8 cellular contexts compared by ENCODE assay signal in genomic region chr17:37488607-37489196, GRCh38. TPM values are rescaled to one million over a fixed set of nuclear protein-coding genes. Genes with fewer than 3 reads are reported as not detected.
DNase-seq lines count a peak whose midpoint lies in the region; ATAC-seq and TF ChIP-seq lines count a peak whose summit lies in the region.

No MANE protein-coding gene starts in this region.

- no peaks in the 10 kb centered on the region for H3K36me3 Mint-ChIP-seq in activated CD8-positive, alpha-beta T cell treated with anti-CD3 and anti-CD28 coated beads for 36 hours (ENCODE audit: low read depth)
- peaks cover 8% of the 10 kb centered on the region for H3K36me3 Mint-ChIP-seq in effector memory CD8-positive, alpha-beta T cell (ENCODE audit: insufficient read depth)

- CTCF ChIA-PET in activated CD8-positive, alpha-beta T cell treated with anti-CD3 and anti-CD28 coated beads for 36 hours (lab: Charles Lee) = interaction anchor here (0.7 to 1.0 kb wide), 3 partner anchors 11 to 97 kb away, joined by 3 read pairs; no protein-coding TSS in a partner anchor

- H3K27ac ChIP-seq in mesenchymal stem cell (ENCODE audit: low read length, poor library complexity, severe bottlenecking) = peak overlapping the region; percentile 88

- DNase-seq in Ammon's horn (ENCODE audit: low spot score) = peak; percentile 54
- peak; percentile 12 for DNase-seq in NCI-H2196 treated with DMSO at 0.1 percent for 48 hours (lab: John Stamatoyannopoulos, UW; ENCODE audit: unreplicated experiment)
- DNase-seq in activated CD8-positive, alpha-beta T cell treated with anti-CD3 and anti-CD28 coated beads for 36 hours = peak; percentile 74
- peak in 2 of 3 experiments; percentile 30 for DNase-seq in effector memory CD8-positive, alpha-beta T cell
- peak; percentile 96 for DNase-seq in mesenchymal stem cell
- DNase-seq in stimulated activated CD8-positive, alpha-beta memory T cell treated with anti-CD3 and anti-CD28 coated beads, Interleukin-12 subunit alpha, Interleukin-12 subunit beta, amount 100 ng/mL, for 4 hours (ENCODE audit: low read depth) = peak; percentile 45

- peak overlapping the region in 1 of 2 experiments; percentile 96 for H3K4ac ChIP-seq in mesenchymal stem cell (ENCODE audit: low read depth in 1 of 2, low read length in 2 of 2)

- H3K9ac ChIP-seq in mesenchymal stem cell (ENCODE audit: low read length) = peak overlapping the region; percentile 96

- TF ChIP-seq CTCF in activated CD8-positive, alpha-beta T cell treated with anti-CD3 and anti-CD28 coated beads for 36 hours (IDR thresholded peaks at IDR 0.05) = no peak

- peaks cover 11% of the 10 kb centered on the region for H3K4me1 ChIP-seq in mesenchymal stem cell (ENCODE audit: control insufficient read depth, insufficient read depth, low read depth, low read length)

- H3K9me3 ChIP-seq in mesenchymal stem cell (ENCODE audit: control insufficient read depth, low read length) = no peaks in the 10 kb centered on the region

- no peak overlapping the region for H4K8ac ChIP-seq in mesenchymal stem cell (ENCODE audit: low read length)

- no peaks in the 10 kb centered on the region for H3K9me3 Mint-ChIP-seq in activated CD8-positive, alpha-beta T cell treated with anti-CD3 and anti-CD28 coated beads for 36 hours
- H3K9me3 Mint-ChIP-seq in effector memory CD8-positive, alpha-beta T cell = no peaks in the 10 kb centered on the region

- no peaks in the 10 kb centered on the region for H3K36me3 ChIP-seq in mesenchymal stem cell (ENCODE audit: control insufficient read depth in 1 of 2, insufficient read depth in 2 of 2, low read depth in 1 of 2, low read length in 2 of 2)

- H3K27me3 Mint-ChIP-seq in activated CD8-positive, alpha-beta T cell treated with anti-CD3 and anti-CD28 coated beads for 36 hours = no peaks in the 10 kb centered on the region
- no peaks in the 10 kb centered on the region for H3K27me3 Mint-ChIP-seq in effector memory CD8-positive, alpha-beta T cell

- H3K79me1 ChIP-seq in mesenchymal stem cell (replicated peaks; ENCODE audit: low read length, poor library complexity, severe bottlenecking) = no peaks in the 10 kb centered on the region

- no peak overlapping the region for H3K14ac ChIP-seq in mesenchymal stem cell (ENCODE audit: low read length in 2 of 2)

- peak overlapping the region; percentile 98 for H2BK120ac ChIP-seq in mesenchymal stem cell (ENCODE audit: low read depth, low read length)

- H2AFZ ChIP-seq in mesenchymal stem cell (ENCODE audit: low read depth, low read length) = no peak overlapping the region

- intact Hi-C loops in activated CD8-positive, alpha-beta T cell treated with anti-CD3 and anti-CD28 coated beads for 36 hours (cut with micrococcal nuclease) = no loop called here

- peak; percentile 12 for ATAC-seq in GM21825 (IDR thresholded peaks at IDR 0.05; ENCODE audit: unreplicated experiment)
- ATAC-seq in activated CD8-positive, alpha-beta T cell treated with anti-CD3 and anti-CD28 coated beads for 36 hours = peak; percentile 57
- ATAC-seq in effector memory CD8-positive, alpha-beta T cell (replicated peaks) = peak; percentile 17
- no peak for ATAC-seq in HG03095 (IDR thresholded peaks at IDR 0.05; ENCODE audit: unreplicated experiment)

- no peak overlapping the region for H2AK5ac ChIP-seq in mesenchymal stem cell (ENCODE audit: low read length, severe bottlenecking)

- no peak overlapping the region for H3K23ac ChIP-seq in mesenchymal stem cell (ENCODE audit: low read length in 2 of 2)

- peak overlapping the region; percentile 87 for H3K4me3 Mint-ChIP-seq in activated CD8-positive, alpha-beta T cell treated with anti-CD3 and anti-CD28 coated beads for 36 hours
- peak overlapping the region; percentile 89 to 91 for H3K4me3 Mint-ChIP-seq in effector memory CD8-positive, alpha-beta T cell

- POLR2A ChIA-PET in activated CD8-positive, alpha-beta T cell treated with anti-CD3 and anti-CD28 coated beads for 36 hours (lab: Charles Lee) = interaction anchor here (0.7 to 1.0 kb wide), 3 partner anchors 15 to 148 kb away, joined by 3 to 6 read pairs (median 3); no protein-coding TSS in a partner anchor

- no peaks in the 10 kb centered on the region for H3K27me3 ChIP-seq in mesenchymal stem cell (ENCODE audit: control insufficient read depth in 1 of 2, insufficient read depth in 1 of 2, low read length in 2 of 2)

- H2BK15ac ChIP-seq in mesenchymal stem cell (ENCODE audit: low read depth, poor library complexity, severe bottlenecking) = peak overlapping the region; percentile 86

- peak overlapping the region; percentile 8 to 49 for H2BK12ac ChIP-seq in mesenchymal stem cell (ENCODE audit: low read length in 2 of 2)

- peak overlapping the region; percentile 67 for H3K4me2 ChIP-seq in mesenchymal stem cell (ENCODE audit: low read length, poor library complexity, severe bottlenecking)

- H4K91ac ChIP-seq in mesenchymal stem cell (ENCODE audit: low read length) = no peak overlapping the region

- H3K4me1 Mint-ChIP-seq in activated CD8-positive, alpha-beta T cell treated with anti-CD3 and anti-CD28 coated beads for 36 hours (ENCODE audit: low read depth) = peaks cover 46% of the 10 kb centered on the region
- peaks cover 20 to 27% of the 10 kb centered on the region in 2 donors for H3K4me1 Mint-ChIP-seq in effector memory CD8-positive, alpha-beta T cell (ENCODE audit: low read depth in 2 of 2)

- H2BK5ac ChIP-seq in mesenchymal stem cell (ENCODE audit: low read depth, low read length, poor library complexity, severe bottlenecking) = no peak overlapping the region

- peak overlapping the region; percentile 77 to 88 for H3K4me3 ChIP-seq in mesenchymal stem cell (ENCODE audit: insufficient read depth in 1 of 2, low read depth in 1 of 2, low read length in 2 of 2)

- peak overlapping the region; percentile 25 to 67 for H3K18ac ChIP-seq in mesenchymal stem cell (ENCODE audit: low read depth in 1 of 2, low read length in 2 of 2)

- H3K27ac Mint-ChIP-seq in activated CD8-positive, alpha-beta T cell treated with anti-CD3 and anti-CD28 coated beads for 36 hours = peak overlapping the region; percentile 92
- peak overlapping the region; percentile 83 to 90 for H3K27ac Mint-ChIP-seq in effector memory CD8-positive, alpha-beta T cell

- 5% methylated on average over 18 of the region's 25 CpGs for WGBS in mesenchymal stem cell

RNA-seq across cellular contexts. Expression of gene DUSP14, which starts 1.0 kb away (rescaled TPM):
- total RNA-seq in activated CD8-positive, alpha-beta T cell treated with anti-CD3 and anti-CD28 coated beads for 36 hours = 10 to 100 TPM; 13.3 to 15.5 TPM
- 56.5 TPM for polyA plus RNA-seq in mesenchymal stem cell (2013, experiment 1 of 2)
- polyA plus RNA-seq in mesenchymal stem cell (2013, experiment 2 of 2) = 61.3 TPM

Comparison
In these comparisons a context has a peak if more than half of its experiments do, and no peak if none do; other contexts are left out.
1. DNase-seq: peak in every context shown above with its lines; median percentile 96 in mesenchymal stem cell; 74 in activated CD8-positive, alpha-beta T cell treated with anti-CD3 and anti-CD28 coated beads for 36 hours; 54 in Ammon's horn; 45 in stimulated activated CD8-positive, alpha-beta memory T cell treated with anti-CD3 and anti-CD28 coated beads, Interleukin-12 subunit alpha, Interleukin-12 subunit beta, amount 100 ng/mL, for 4 hours; 30 in effector memory CD8-positive, alpha-beta T cell; 12 in NCI-H2196 treated with DMSO at 0.1 percent for 48 hours.